In genomic region chr1:158181577-158181922, GRCh38 we compare ENCODE assay signal across 8 cellular contexts. TPM values are rescaled to one million over a fixed set of nuclear protein-coding genes. Genes with fewer than 3 reads are reported as not detected.
DNase-seq lines count a peak whose midpoint lies in the region; ATAC-seq and TF ChIP-seq lines count a peak whose summit lies in the region.

No MANE protein-coding gene starts in this region.

- no peaks in the 10 kb centered on the region for H3K9me3 ChIP-seq in iPS-15b (ENCODE audit: control insufficient read depth, insufficient read depth, low read length)
- H3K9me3 ChIP-seq in skeletal muscle satellite cell (replicated peaks; ENCODE audit: low read length), result no peaks in the 10 kb centered on the region

- H3K27me3 ChIP-seq in HL-60 (ENCODE audit: insufficient read depth, poor library complexity, severe bottlenecking), result no peaks in the 10 kb centered on the region
- peaks cover 81% of the 10 kb centered on the region for H3K27me3 ChIP-seq in iPS-15b (ENCODE audit: control insufficient read depth, insufficient read depth, low read length)
- peaks cover 72% of the 10 kb centered on the region for H3K27me3 ChIP-seq in skeletal muscle satellite cell (ENCODE audit: control insufficient read depth, insufficient read depth, low read length)

- ATAC-seq in activated CD8-positive, alpha-beta T cell treated with anti-CD3 and anti-CD28 coated beads, Interleukin-2, amount 10 ng/mL, durations not matched to agents 7 days and 5 days, result no peak
- ATAC-seq in GM18517 (IDR thresholded peaks at IDR 0.05; ENCODE audit: unreplicated experiment), result no peak

- peaks cover 58% of the 10 kb centered on the region for H3K27me3 Mint-ChIP-seq in activated CD8-positive, alpha-beta T cell treated with anti-CD3 and anti-CD28 coated beads, Interleukin-2, amount 10 ng/mL, durations not matched to agents 7 days and 5 days (ENCODE audit: low read depth)

- H3K27ac Mint-ChIP-seq in activated CD8-positive, alpha-beta T cell treated with anti-CD3 and anti-CD28 coated beads, Interleukin-2, amount 10 ng/mL, durations not matched to agents 7 days and 5 days, result no peak overlapping the region

- peak overlapping the region; percentile 85 for H3K4me2 ChIP-seq in skeletal muscle satellite cell (ENCODE audit: low read length)

- H3K4me1 Mint-ChIP-seq in activated CD8-positive, alpha-beta T cell treated with anti-CD3 and anti-CD28 coated beads, Interleukin-2, amount 10 ng/mL, durations not matched to agents 7 days and 5 days (ENCODE audit: low read depth), result peaks cover 19% of the 10 kb centered on the region

- DNase-seq in HL-60 (ENCODE audit: low read depth in 1 of 2, low spot score in 1 of 2) (no peak), DMS114 treated with DMSO at 0.1 percent for 48 hours (lab: John Stamatoyannopoulos, UW; ENCODE audit: unreplicated experiment) (no peak), DMS 273 treated with DMSO at 0.1 percent for 48 hours (lab: John Stamatoyannopoulos, UW) (no peak)
- DNase-seq in activated CD8-positive, alpha-beta T cell treated with anti-CD3 and anti-CD28 coated beads, Interleukin-2, amount 10 ng/mL, durations not matched to agents 7 days and 5 days, result no peak
- DNase-seq in stimulated activated CD4-positive, alpha-beta T cell treated with anti-CD3 and anti-CD28 coated beads, Interleukin-4, amount 100 ng/mL, for 1 hour, result no peak

- POLR2A ChIA-PET in activated CD8-positive, alpha-beta T cell treated with anti-CD3 and anti-CD28 coated beads, Interleukin-2, amount 10 ng/mL, durations not matched to agents 7 days and 5 days (lab: Charles Lee), result interaction anchor here (0.6 kb wide), 1 partner anchor 71 kb away, joined by 3 read pairs; no protein-coding TSS in a partner anchor

- H3K4me1 ChIP-seq in iPS-15b (ENCODE audit: control insufficient read depth, insufficient read depth, low read length) (peaks cover 16% of the 10 kb centered on the region), skeletal muscle satellite cell (ENCODE audit: control insufficient read depth, insufficient read depth, low read length) (peaks cover 12% of the 10 kb centered on the region)

- no peak for TF ChIP-seq CTCF in HL-60 (IDR thresholded peaks at IDR 0.05; ENCODE audit: insufficient read depth, low read length)

- H3K4me3 ChIP-seq in HL-60 (replicated peaks; ENCODE audit: insufficient read depth, low read length) (peak overlapping the region; percentile 69), iPS-15b (ENCODE audit: low read depth, low read length) (peak overlapping the region; percentile 72), skeletal muscle satellite cell (ENCODE audit: low read length) (peak overlapping the region; percentile 67)

- H3K27ac ChIP-seq in HL-60 (replicated peaks), result no peak overlapping the region

- peak overlapping the region; percentile 74 for H3K4me3 Mint-ChIP-seq in activated CD8-positive, alpha-beta T cell treated with anti-CD3 and anti-CD28 coated beads, Interleukin-2, amount 10 ng/mL, durations not matched to agents 7 days and 5 days

- H3K36me3 ChIP-seq in iPS-15b (ENCODE audit: control insufficient read depth, insufficient read depth, low read length) (no peaks in the 10 kb centered on the region), skeletal muscle satellite cell (ENCODE audit: insufficient read depth, low read length) (no peaks in the 10 kb centered on the region)

- H3K9me3 Mint-ChIP-seq in activated CD8-positive, alpha-beta T cell treated with anti-CD3 and anti-CD28 coated beads, Interleukin-2, amount 10 ng/mL, durations not matched to agents 7 days and 5 days (ENCODE audit: insufficient read depth), result no peaks in the 10 kb centered on the region

- H3K9ac ChIP-seq in iPS-15b (ENCODE audit: low read depth, low read length), result no peak overlapping the region
- no peak overlapping the region for H3K9ac ChIP-seq in skeletal muscle satellite cell (ENCODE audit: low read depth, low read length)

- H3K36me3 Mint-ChIP-seq in activated CD8-positive, alpha-beta T cell treated with anti-CD3 and anti-CD28 coated beads, Interleukin-2, amount 10 ng/mL, durations not matched to agents 7 days and 5 days (ENCODE audit: low read depth), result no peaks in the 10 kb centered on the region

- CTCF ChIA-PET in activated CD8-positive, alpha-beta T cell treated with anti-CD3 and anti-CD28 coated beads, Interleukin-2, amount 10 ng/mL, durations not matched to agents 7 days and 5 days (lab: Charles Lee), result no interaction called here

RNA-seq across cellular contexts. Expression of gene CD1D, which starts 0.9 kb away (rescaled TPM):
- total RNA-seq in activated CD8-positive, alpha-beta T cell treated with anti-CD3 and anti-CD28 coated beads, Interleukin-2, amount 10 ng/mL, durations not matched to agents 7 days and 5 days, result not detected
- 0.22 and 1.0 TPM in 2 replicates for total RNA-seq in skeletal muscle satellite cell (2012; rRNA removed)
